ENCODE assay signal across 16 cellular contexts in the genomic region with DNA sequence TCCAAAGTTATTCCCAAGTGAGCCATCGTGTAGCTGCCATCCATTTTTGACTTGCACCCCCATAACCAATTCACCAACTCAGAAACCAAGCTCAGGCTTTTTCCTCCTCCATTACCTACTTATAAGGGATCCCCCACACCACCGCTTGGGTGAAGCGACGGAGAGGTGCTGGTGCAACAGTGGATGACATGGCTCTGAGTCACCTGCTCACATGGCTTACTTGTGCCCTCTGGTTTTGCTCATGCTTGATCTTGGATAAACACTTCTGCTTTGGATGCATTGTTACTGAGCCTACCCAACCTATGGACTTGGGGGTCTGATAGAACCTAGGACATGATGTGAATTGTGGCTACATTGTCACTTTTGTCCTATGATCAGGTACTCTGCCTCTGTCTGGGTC. TPM values are rescaled to one million over a fixed set of nuclear protein-coding genes. Genes with fewer than 3 reads are reported as not detected.
DNase-seq lines count a peak whose midpoint lies in the region; ATAC-seq, FAIRE-seq and TF ChIP-seq lines count a peak whose summit lies in the region.
"Had no signal": no experiment of that assay in that cellular context is flagged by ENCODE, and none has a peak within 500 bp of the region (broad histone marks: within the 10 kb centered on the region; RNA-seq: fewer than 3 reads in every experiment).

No MANE protein-coding gene starts in this region.

- no peak for FAIRE-seq in astrocyte (lab: Jason Lieb, UNC)

- H3K4me1 ChIP-seq in astrocyte (ENCODE audit: insufficient read depth, low read length), result peaks cover 5% of the 10 kb centered on the region
- H3K4me1 ChIP-seq: SJCRH30, suprapubic skin had no signal

- no peak overlapping the region for H3K9ac ChIP-seq in astrocyte (ENCODE audit: low read length)

- H3K27ac ChIP-seq in astrocyte (ENCODE audit: low read depth, low read length), result no peak overlapping the region
- H3K27ac ChIP-seq: SJCRH30, skin epidermis, suprapubic skin had no signal

- no peaks in the 10 kb centered on the region for H3K79me2 ChIP-seq in astrocyte (ENCODE audit: insufficient read depth, low read length)

- H3K36me3 ChIP-seq in astrocyte (ENCODE audit: insufficient read depth, low read length), result no peaks in the 10 kb centered on the region
- H3K36me3 ChIP-seq: SJCRH30, suprapubic skin had no signal

- H3K4me3 ChIP-seq in astrocyte (ENCODE audit: insufficient read depth, low read depth, low read length), result no peak overlapping the region
- H3K4me3 ChIP-seq: SJCRH30, skin epidermis, suprapubic skin had no signal

- peaks cover 11% of the 10 kb centered on the region for H3K9me3 Mint-ChIP-seq in astrocyte (ENCODE audit: unreplicated experiment)
- H3K9me3 Mint-ChIP-seq: CD4-positive, alpha-beta T cell had no signal

- no peak for ATAC-seq in GM21619 (IDR thresholded peaks at IDR 0.05; ENCODE audit: unreplicated experiment)

- H3K27me3 Mint-ChIP-seq in astrocyte (ENCODE audit: low read depth, unreplicated experiment), result no peaks in the 10 kb centered on the region

- no peak overlapping the region for H3K4me3 Mint-ChIP-seq in astrocyte (ENCODE audit: unreplicated experiment)
- H3K4me3 Mint-ChIP-seq: CD4-positive, alpha-beta T cell had no signal

- no peaks in the 10 kb centered on the region for H3K9me3 ChIP-seq in astrocyte (ENCODE audit: insufficient read depth, low read depth, low read length)
- H3K9me3 ChIP-seq: SJCRH30, suprapubic skin had no signal

- H3K4me2 ChIP-seq in astrocyte (ENCODE audit: low read length), result no peak overlapping the region

- no peak for TF ChIP-seq CTCF in astrocyte (IDR thresholded peaks at IDR 0.05; ENCODE audit: insufficient read depth, low read depth, low read length)

- H2AFZ ChIP-seq in astrocyte (ENCODE audit: low read depth, low read length), result no peak overlapping the region

- H3K4me1 Mint-ChIP-seq in astrocyte (ENCODE audit: low read depth, unreplicated experiment), result peaks cover 4% of the 10 kb centered on the region

- peak overlapping the region; percentile 9 for H3K27ac Mint-ChIP-seq in astrocyte (ENCODE audit: unreplicated experiment)
- H3K27ac Mint-ChIP-seq: CD4-positive, alpha-beta T cell had no signal

- H4K20me1 ChIP-seq in astrocyte (ENCODE audit: insufficient read depth, low read length), result no peaks in the 10 kb centered on the region

- no peaks in the 10 kb centered on the region for H3K27me3 ChIP-seq in astrocyte (ENCODE audit: insufficient read depth, low read length)
- H3K27me3 ChIP-seq: SJCRH30, suprapubic skin had no signal

- H3K36me3 Mint-ChIP-seq in astrocyte (ENCODE audit: low read depth, unreplicated experiment), result no peaks in the 10 kb centered on the region

- peak; percentile 79 for DNase-seq in Daoy (ENCODE audit: low read depth)
- DNase-seq in LoVo (ENCODE audit: low spot score), result peak; percentile 35
- DNase-seq in astrocyte (ENCODE audit: low read depth), result peak; percentile 61
- DNase-seq in glomerular visceral epithelial cell (ENCODE audit: extremely low spot score), result peak; percentile 51
- no peak for DNase-seq in NCI-H345 treated with DMSO at 0.1 percent for 48 hours (lab: John Stamatoyannopoulos, UW; ENCODE audit: unreplicated experiment)
- no peak for DNase-seq in kidney glomerular epithelial cell (lab: John Stamatoyannopoulos, UW)
- no peak for DNase-seq in NCI-H1436 (lab: John Stamatoyannopoulos, UW)
- DNase-seq: activated CD8-positive, alpha-beta memory T cell treated with anti-CD3 and anti-CD28 coated beads, Interleukin-2, amount 50 U/mL, for 4 hours; amniotic stem cell; CD4-positive, alpha-beta T cell; NCI-H1694; SJCRH30 had no signal

RNA-seq across cellular contexts. Expression of gene AKR1B1, which starts 12.0 kb away (rescaled TPM):
- 111 TPM in 2 replicates for total RNA-seq in Daoy (2014; rRNA removed; shearing (Covaris generic))
- 88.9 and 114 TPM in 2 replicates for total RNA-seq in astrocyte

RNA-seq across cellular contexts. Expression of gene AKR1B10, which starts 56.5 kb away (rescaled TPM):
- 1.3 TPM in 1 of 2 replicates, not detected in the other for total RNA-seq in Daoy (2014; rRNA removed; shearing (Covaris generic))
- 0.17 and 0.54 TPM in 2 replicates for total RNA-seq in astrocyte
- total RNA-seq: CD4-positive, alpha-beta T cell; lung microvascular endothelial cell had no signal

Comparison
In these comparisons a context has a peak if more than half of its experiments do, and no peak if none do; other contexts are left out.
1. DNase-seq: peak in Daoy (single experiment), LoVo (single experiment), astrocyte (single experiment) and glomerular visceral epithelial cell (single experiment); none in NCI-H345 treated with DMSO at 0.1 percent for 48 hours (single experiment), kidney glomerular epithelial cell (single experiment) and NCI-H1436 (single experiment).